Comparison of ENCODE assay signal across 19 cellular contexts in the genomic region with DNA sequence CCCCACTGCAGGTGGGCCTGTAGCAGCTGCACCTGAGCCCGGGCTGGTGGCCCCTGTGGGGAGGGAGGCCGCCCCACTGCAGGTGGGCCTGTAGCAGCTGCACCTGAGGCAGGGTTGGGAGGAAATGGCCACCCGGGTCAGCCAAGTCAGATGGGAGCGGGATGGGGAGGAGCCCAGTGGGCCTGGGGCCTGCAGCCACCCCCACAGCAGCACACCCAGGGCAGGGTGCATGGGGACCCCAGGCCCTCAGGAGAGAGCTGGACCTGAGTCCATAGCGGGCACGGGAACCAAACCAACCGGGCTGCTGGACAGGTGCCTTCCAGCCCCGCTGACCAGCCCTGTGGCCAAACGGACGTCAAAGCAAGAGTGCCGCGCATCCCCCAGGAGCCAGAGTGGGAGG.
A peak's percentile ranks its signal among the peaks of the same experiment; 100 is the strongest.
DNase-seq lines count a peak whose midpoint lies in the region; ATAC-seq and TF ChIP-seq lines count a peak whose summit lies in the region.
"Had no signal": no experiment of that assay in that cellular context is flagged by ENCODE, and none has a peak within 500 bp of the region (broad histone marks: within the 10 kb centered on the region; RNA-seq: fewer than 3 reads in every experiment).

No MANE protein-coding gene starts in this region.

- intact Hi-C loops in right cardiac atrium (cut with DNase I) (loop anchor here in 2 of 4 donors (10.0 kb wide), 2 partner anchors 139 to 149 kb away; partner anchors contain the start of genes ALG12 (in 1 of the 2) and CRELD2 (in 1 of the 2)), Right ventricle myocardium inferior (cut with DNase I) (loop anchor here (5.0 to 10.0 kb wide), 2 partner anchors 151 to 269 kb away; partner anchors contain the start of genes ALG12 and CRELD2), adrenal gland (cut with DNase I) (loop anchor here (10.0 kb wide), 2 partner anchors 159 to 269 kb away; no protein-coding TSS in a partner anchor), mucosa of descending colon (cut with DNase I, micrococcal nuclease) (loop anchor here in 1 of 2 donors (10.0 kb wide), 1 partner anchor 269 kb away; no protein-coding TSS in a partner anchor), upper lobe of right lung (cut with DNase I) (no loop called here)

- WGBS in right cardiac atrium: 87% methylated on average over 12 of the region's 12 CpGs
- 86 to 97% (median 92%) methylated on average over 8 to 12 of the region's 12 CpGs for WGBS in adrenal gland, 4 donors

- H3K4me3 ChIP-seq in right cardiac atrium (ENCODE audit: low read length) (no peak overlapping the region), adrenal gland (no peak overlapping the region), mucosa of descending colon (no peak overlapping the region), upper lobe of right lung (no peak overlapping the region)
- H3K4me3 ChIP-seq: neural progenitor cell, thyroid gland had no signal

- no peaks in the 10 kb centered on the region for H3K27me3 ChIP-seq in right cardiac atrium (ENCODE audit: control insufficient read depth, insufficient read depth)
- no peaks in the 10 kb centered on the region for H3K27me3 ChIP-seq in adrenal gland
- H3K27me3 ChIP-seq in upper lobe of right lung: no peaks in the 10 kb centered on the region
- H3K27me3 ChIP-seq: foreskin keratinocyte, neural progenitor cell, thyroid gland had no signal

- ATAC-seq in right cardiac atrium (no peak), Right ventricle myocardium inferior (no peak), mucosa of descending colon (no peak), upper lobe of right lung (no peak)
- ATAC-seq: activated CD8-positive, alpha-beta T cell treated with anti-CD3 and anti-CD28 coated beads for 36 hours; foreskin keratinocyte; stimulated activated memory B cell treated with anti-CD40 and anti-IgM and Interleukin-4, amounts not matched to agents 10 μg/mL and 1 μg/mL and 100 μg/mL, for 72 hours had no signal

- H3K27ac ChIP-seq in right cardiac atrium (ENCODE audit: low read length) (no peak overlapping the region), adrenal gland (no peak overlapping the region), upper lobe of right lung (no peak overlapping the region)
- H3K27ac ChIP-seq: foreskin keratinocyte, neural progenitor cell, thyroid gland had no signal

- no peak for TF ChIP-seq POLR2A in adrenal gland (IDR thresholded peaks at IDR 0.05)

- H3K9me3 ChIP-seq in right cardiac atrium (ENCODE audit: control insufficient read depth, low read length): no peaks in the 10 kb centered on the region
- H3K9me3 ChIP-seq in adrenal gland (replicated peaks in 1 of 3): peaks cover 0 to 10% (median 0%) of the 10 kb centered on the region in 3 donors
- H3K9me3 ChIP-seq in mucosa of descending colon: peaks cover 8% of the 10 kb centered on the region
- H3K9me3 ChIP-seq in upper lobe of right lung: peaks cover 7% of the 10 kb centered on the region
- H3K9me3 ChIP-seq: thyroid gland had no signal

- TF ChIP-seq CTCF in adrenal gland (IDR thresholded peaks at IDR 0.05) (no peak), mucosa of descending colon (IDR thresholded peaks at IDR 0.05) (no peak), upper lobe of right lung (IDR thresholded peaks at IDR 0.05) (no peak)

- H3K36me3 ChIP-seq in adrenal gland (replicated peaks in 1 of 2) (no peaks in the 10 kb centered on the region), mucosa of descending colon (ENCODE audit: low read depth) (no peaks in the 10 kb centered on the region), upper lobe of right lung (no peaks in the 10 kb centered on the region)
- H3K36me3 ChIP-seq: neural progenitor cell, thyroid gland had no signal

- H3K4me1 ChIP-seq in right cardiac atrium (ENCODE audit: control insufficient read depth, insufficient read depth, low read length): no peaks in the 10 kb centered on the region
- peaks cover 0 to 5% of the 10 kb centered on the region in 2 donors for H3K4me1 ChIP-seq in adrenal gland (replicated peaks in 1 of 2)
- H3K4me1 ChIP-seq in mucosa of descending colon (ENCODE audit: low read depth): peaks cover 2% of the 10 kb centered on the region
- no peaks in the 10 kb centered on the region for H3K4me1 ChIP-seq in upper lobe of right lung
- H3K4me1 ChIP-seq: Caco-2, neural progenitor cell had no signal

- DNase-seq in right cardiac atrium (peak in 2 of 3 donors; percentile 28 to 47), Right ventricle myocardium inferior (ENCODE audit: missing footprints) (no peak), adrenal gland (peak in 4 of 7 donors; percentile 7 to 38 (median 16)), mucosa of descending colon (peak in 2 of 3 donors; percentile 11 to 36), upper lobe of right lung (peak; percentile 59), NCI-H1436 treated with DMSO at 0.1 percent for 48 hours (lab: John Stamatoyannopoulos, UW) (no peak), DMS53 (lab: John Stamatoyannopoulos, UW) (no peak)
- DNase-seq: activated CD8-positive, alpha-beta T cell treated with anti-CD3 and anti-CD28 coated beads for 36 hours; foreskin keratinocyte; hypothalamus; KG1; NCI-H2081; NCI-H524 treated with DMSO at 0.1 percent for 48 hours; SHP77 treated with DMSO at 0.1 percent for 48 hours; T-helper 1 cell; thyroid gland had no signal

Comparison
In these comparisons a context has a peak if more than half of its experiments do, and no peak if none do; other contexts are left out.
1. DNase-seq: peak in right cardiac atrium (2 of 3), adrenal gland (4 of 7), mucosa of descending colon (2 of 3) and upper lobe of right lung (single experiment); none in Right ventricle myocardium inferior (single experiment), NCI-H1436 treated with DMSO at 0.1 percent for 48 hours (single experiment) and DMS53 (single experiment).